ENCODE assay signal across 20 cellular contexts in genomic region chr19:36950335-36951119, GRCh38.
"Had no signal": no experiment of that assay in that cellular context is flagged by ENCODE, and none has a peak within 500 bp of the region (broad histone marks: within the 10 kb centered on the region; RNA-seq: fewer than 3 reads in every experiment).

No MANE protein-coding gene starts in this region.

- H3K4me3 ChIP-seq: body of pancreas, cardiac muscle cell, stomach, transverse colon had no signal

- ATAC-seq: activated CD4-positive, alpha-beta T cell treated with anti-CD3 and anti-CD28 coated beads for 36 hours; body of pancreas; esophagus mucosa; naive thymus-derived CD4-positive, alpha-beta T cell; sciatic nerve; stimulated activated memory B cell treated with anti-CD40 and anti-IgM and Interleukin-4, amounts not matched to agents 10 μg/mL and 1 μg/mL and 100 μg/mL, for 72 hours; T-helper 17 cell had no signal

- H3K27me3 ChIP-seq: body of pancreas, cardiac muscle cell, stomach, transverse colon had no signal

- H3K27ac ChIP-seq: body of pancreas, cardiac muscle cell, stomach, transverse colon had no signal

- H3K4me1 ChIP-seq: body of pancreas, stomach, transverse colon had no signal

- DNase-seq: activated B cell treated with CpG ODN at 0.5 μM for 24 hours; activated CD4-positive, alpha-beta T cell treated with anti-CD3 and anti-CD28 coated beads for 36 hours; activated CD4-positive, alpha-beta T cell treated with anti-CD3 and anti-CD28 coated beads, Interleukin-2, amount 50 U/mL, for 4 hours; activated CD8-positive, alpha-beta memory T cell treated with anti-CD3 and anti-CD28 coated beads for 24 hours; activated CD8-positive, alpha-beta memory T cell treated with anti-CD3 and anti-CD28 coated beads, Interleukin-2, amount 50 U/mL, for 4 hours; activated naive CD4-positive, alpha-beta T cell; activated T-cell treated with anti-CD3 and anti-CD28 coated beads, Interleukin-2, amount 50 U/mL, for 24 hours; body of pancreas; effector CD4-positive, alpha-beta T cell; hippocampal formation; naive thymus-derived CD4-positive, alpha-beta T cell; occipital lobe; small intestine; stomach; T-helper 17 cell; transverse colon had no signal
